1 cellular context compared by ENCODE assay signal in the genomic region with DNA sequence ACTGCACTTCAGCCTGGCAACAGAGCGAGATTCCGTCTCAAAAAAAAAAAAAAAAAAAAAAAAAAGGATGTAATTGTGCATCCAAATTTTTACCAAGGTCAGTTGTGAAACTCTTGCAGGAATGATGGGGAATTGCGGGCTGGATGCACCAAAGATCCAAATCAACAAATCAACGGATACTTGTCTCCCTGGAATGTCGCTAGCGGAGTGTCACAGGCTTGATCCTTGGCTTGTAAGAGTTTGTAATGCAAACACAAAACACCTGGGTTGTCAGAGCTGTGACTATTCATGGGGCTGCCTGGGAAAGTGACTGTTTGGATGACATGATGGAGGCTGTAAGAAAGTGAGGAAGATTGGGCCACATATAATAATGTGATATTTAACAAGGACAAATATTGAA.
TF ChIP-seq lines count a peak whose summit lies in the region.

No MANE protein-coding gene starts in this region.

TF ChIP-seq in WTC11, 78 proteins besides CTCF, POLR2A, EP300 and RAD21 (continued from another document):
- TF ChIP-seq, protein P1, sequence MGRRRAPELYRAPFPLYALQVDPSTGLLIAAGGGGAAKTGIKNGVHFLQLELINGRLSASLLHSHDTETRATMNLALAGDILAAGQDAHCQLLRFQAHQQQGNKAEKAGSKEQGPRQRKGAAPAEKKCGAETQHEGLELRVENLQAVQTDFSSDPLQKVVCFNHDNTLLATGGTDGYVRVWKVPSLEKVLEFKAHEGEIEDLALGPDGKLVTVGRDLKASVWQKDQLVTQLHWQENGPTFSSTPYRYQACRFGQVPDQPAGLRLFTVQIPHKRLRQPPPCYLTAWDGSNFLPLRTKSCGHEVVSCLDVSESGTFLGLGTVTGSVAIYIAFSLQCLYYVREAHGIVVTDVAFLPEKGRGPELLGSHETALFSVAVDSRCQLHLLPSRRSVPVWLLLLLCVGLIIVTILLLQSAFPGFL (CRISPR knock-in tag; IDR thresholded peaks at IDR 0.05; ENCODE audit: borderline replicate concordance), result no peak
- no peak for TF ChIP-seq PRRX2 (CRISPR knock-in tag; IDR thresholded peaks at IDR 0.05)
- TF ChIP-seq, protein P2, sequence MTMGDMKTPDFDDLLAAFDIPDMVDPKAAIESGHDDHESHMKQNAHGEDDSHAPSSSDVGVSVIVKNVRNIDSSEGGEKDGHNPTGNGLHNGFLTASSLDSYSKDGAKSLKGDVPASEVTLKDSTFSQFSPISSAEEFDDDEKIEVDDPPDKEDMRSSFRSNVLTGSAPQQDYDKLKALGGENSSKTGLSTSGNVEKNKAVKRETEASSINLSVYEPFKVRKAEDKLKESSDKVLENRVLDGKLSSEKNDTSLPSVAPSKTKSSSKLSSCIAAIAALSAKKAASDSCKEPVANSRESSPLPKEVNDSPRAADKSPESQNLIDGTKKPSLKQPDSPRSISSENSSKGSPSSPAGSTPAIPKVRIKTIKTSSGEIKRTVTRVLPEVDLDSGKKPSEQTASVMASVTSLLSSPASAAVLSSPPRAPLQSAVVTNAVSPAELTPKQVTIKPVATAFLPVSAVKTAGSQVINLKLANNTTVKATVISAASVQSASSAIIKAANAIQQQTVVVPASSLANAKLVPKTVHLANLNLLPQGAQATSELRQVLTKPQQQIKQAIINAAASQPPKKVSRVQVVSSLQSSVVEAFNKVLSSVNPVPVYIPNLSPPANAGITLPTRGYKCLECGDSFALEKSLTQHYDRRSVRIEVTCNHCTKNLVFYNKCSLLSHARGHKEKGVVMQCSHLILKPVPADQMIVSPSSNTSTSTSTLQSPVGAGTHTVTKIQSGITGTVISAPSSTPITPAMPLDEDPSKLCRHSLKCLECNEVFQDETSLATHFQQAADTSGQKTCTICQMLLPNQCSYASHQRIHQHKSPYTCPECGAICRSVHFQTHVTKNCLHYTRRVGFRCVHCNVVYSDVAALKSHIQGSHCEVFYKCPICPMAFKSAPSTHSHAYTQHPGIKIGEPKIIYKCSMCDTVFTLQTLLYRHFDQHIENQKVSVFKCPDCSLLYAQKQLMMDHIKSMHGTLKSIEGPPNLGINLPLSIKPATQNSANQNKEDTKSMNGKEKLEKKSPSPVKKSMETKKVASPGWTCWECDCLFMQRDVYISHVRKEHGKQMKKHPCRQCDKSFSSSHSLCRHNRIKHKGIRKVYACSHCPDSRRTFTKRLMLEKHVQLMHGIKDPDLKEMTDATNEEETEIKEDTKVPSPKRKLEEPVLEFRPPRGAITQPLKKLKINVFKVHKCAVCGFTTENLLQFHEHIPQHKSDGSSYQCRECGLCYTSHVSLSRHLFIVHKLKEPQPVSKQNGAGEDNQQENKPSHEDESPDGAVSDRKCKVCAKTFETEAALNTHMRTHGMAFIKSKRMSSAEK (CRISPR knock-in tag; IDR thresholded peaks at IDR 0.05; ENCODE audit: borderline replicate concordance), result no peak
- no peak for TF ChIP-seq SMAD3 (CRISPR knock-in tag; IDR thresholded peaks at IDR 0.05; ENCODE audit: borderline replicate concordance)
TF ChIP-seq in WTC11: peak in this region for 0.
